8 cellular contexts compared by ENCODE assay signal in genomic region chr17:75872434-75873351, GRCh38. TPM values are rescaled to one million over a fixed set of nuclear protein-coding genes. Genes with fewer than 3 reads are reported as not detected.
DNase-seq lines count a peak whose midpoint lies in the region; ATAC-seq, FAIRE-seq and TF ChIP-seq lines count a peak whose summit lies in the region.

No MANE protein-coding gene starts in this region.

- H3K4me1 ChIP-seq in RWPE2 (ENCODE audit: insufficient read depth, poor library complexity, severe bottlenecking) (peaks cover 38% of the 10 kb centered on the region), suprapubic skin (peaks cover 89% of the 10 kb centered on the region)

- no peak for TF ChIP-seq CTCF in RWPE2 (IDR thresholded peaks at IDR 0.05; ENCODE audit: poor library complexity, severe bottlenecking)
- TF ChIP-seq CTCF in bronchial epithelial cell (IDR thresholded peaks at IDR 0.05; ENCODE audit: insufficient read depth, low read length, severe bottlenecking) = no peak
- TF ChIP-seq CTCF in suprapubic skin (IDR thresholded peaks at IDR 0.05) = no peak

- H3K27me3 ChIP-seq in RWPE2 (ENCODE audit: insufficient read depth, poor library complexity, severe bottlenecking) (no peaks in the 10 kb centered on the region), bronchial epithelial cell (ENCODE audit: control insufficient read depth, insufficient read depth, low read length) (no peaks in the 10 kb centered on the region), suprapubic skin (no peaks in the 10 kb centered on the region)

- no peak for TF ChIP-seq EP300 in suprapubic skin (IDR thresholded peaks at IDR 0.05)

- H3K4me3 ChIP-seq in RWPE2 (ENCODE audit: severe bottlenecking) (no peak overlapping the region), bronchial epithelial cell (ENCODE audit: low read depth, low read length) (no peak overlapping the region), suprapubic skin (no peak overlapping the region)

- H3K36me3 ChIP-seq in RWPE2 (ENCODE audit: low read depth) (peaks cover 18% of the 10 kb centered on the region), bronchial epithelial cell (ENCODE audit: control insufficient read depth, insufficient read depth, low read length) (peaks cover 1% of the 10 kb centered on the region), suprapubic skin (peaks cover 19% of the 10 kb centered on the region)

- FAIRE-seq in H54 (lab: Jason Lieb, UNC) = no peak
- no peak for FAIRE-seq in bronchial epithelial cell (lab: Jason Lieb, UNC)

- peak; percentile 95 for DNase-seq in H54 (ENCODE audit: insufficient read length, low spot score)
- DNase-seq in RWPE2 (ENCODE audit: low spot score) = peak; percentile 83
- peak; percentile 81 for DNase-seq in bronchial epithelial cell (ENCODE audit: low read depth)
- DNase-seq in left colon = peak; percentile 77 to 88
- peak; percentile 93 to 95 for DNase-seq in suprapubic skin (ENCODE audit: low spot score in 2 of 2)
- no peak for DNase-seq in AML-193 (lab: John Stamatoyannopoulos, UW)

- intact Hi-C loops in left colon (cut with DNase I, micrococcal nuclease) = no loop called here

- 22% methylated on average over 10 of the region's 13 CpGs for WGBS in suprapubic skin

- ATAC-seq in RWPE2 (ENCODE audit: low read depth) = peak; percentile 45
- peak; percentile 41 for ATAC-seq in left colon
- no peak for ATAC-seq in GM19395 (IDR thresholded peaks at IDR 0.05; ENCODE audit: unreplicated experiment)
- ATAC-seq in GM18858 (IDR thresholded peaks at IDR 0.05; ENCODE audit: unreplicated experiment) = no peak

- H3K27ac ChIP-seq in RWPE2 (ENCODE audit: poor library complexity, severe bottlenecking) (peak overlapping the region; percentile 96), suprapubic skin (peak overlapping the region; percentile 90)

- no peaks in the 10 kb centered on the region for H3K9me3 ChIP-seq in RWPE2 (ENCODE audit: severe bottlenecking)
- H3K9me3 ChIP-seq in suprapubic skin = no peaks in the 10 kb centered on the region

- TF ChIP-seq POLR2A in H54 (IDR thresholded peaks at IDR 0.05; ENCODE audit: low read depth, low read length) (peak; percentile 38), suprapubic skin (IDR thresholded peaks at IDR 0.05) (no peak)

RNA-seq across cellular contexts. Expression of gene TRIM47, which starts 5.7 kb away (rescaled TPM):
- total RNA-seq in bronchial epithelial cell (10.5 and 14.6 TPM in 2 replicates), left colon (10 to 100 TPM; 44.8 to 61.8 TPM), suprapubic skin (10 to 100 TPM; 22.8 to 43.1 (median 27.7) TPM)

RNA-seq across cellular contexts. Expression of gene WBP2, which starts 17.6 kb away (rescaled TPM):
- total RNA-seq in bronchial epithelial cell (17.9 and 20.2 TPM in 2 replicates), left colon (100 to 1,000 TPM in 1 of 2 donors, 10 to 100 TPM in 1; 96.5 to 105 TPM), suprapubic skin (10 to 100 TPM; 64.9 to 99.4 (median 76.9) TPM)

RNA-seq across cellular contexts. Expression of gene TRIM65, which starts 24.1 kb away (rescaled TPM):
- total RNA-seq in bronchial epithelial cell = 13.2 and 21.1 TPM in 2 replicates
- total RNA-seq in left colon = 10 to 100 TPM; 15.0 to 18.7 TPM
- 10 to 100 TPM; 22.5 to 44.6 (median 32.1) TPM for total RNA-seq in suprapubic skin

RNA-seq across cellular contexts. Expression of gene UNC13D, which starts 28.5 kb away (rescaled TPM):
- total RNA-seq in bronchial epithelial cell = 4.7 and 17.0 TPM in 2 replicates
- total RNA-seq in left colon = 10 to 100 TPM; 20.5 to 31.0 TPM
- 10 to 100 TPM in 1 of 4 donors, 1 to 10 TPM in 3; 5.2 to 21.0 (median 7.2) TPM for total RNA-seq in suprapubic skin

RNA-seq across cellular contexts. Expression of gene MRPL38, which starts 32.0 kb away (rescaled TPM):
- total RNA-seq in bronchial epithelial cell (27.4 and 31.7 TPM in 2 replicates), left colon (100 to 1,000 TPM in 1 of 2 donors, 10 to 100 TPM in 1; 84.2 to 111 TPM), suprapubic skin (100 to 1,000 TPM in 1 of 4 donors, 10 to 100 TPM in 3; 41.7 to 113 (median 50.2) TPM)

Comparison
In these comparisons a context has a peak if more than half of its experiments do, and no peak if none do; other contexts are left out.
1. DNase-seq: peak in H54 (single experiment), RWPE2 (single experiment), bronchial epithelial cell (single experiment), left colon (2 of 2) and suprapubic skin (2 of 2); none in AML-193 (0 of 2).
2. ATAC-seq: peak in RWPE2 (single experiment) and left colon (single experiment); none in GM19395 (single experiment) and GM18858 (single experiment).